Comparison of ENCODE assay signal across 17 cellular contexts in genomic region chr1:219281834-219282233, GRCh38.
DNase-seq lines count a peak whose midpoint lies in the region; ATAC-seq and TF ChIP-seq lines count a peak whose summit lies in the region.
"Had no signal": no experiment of that assay in that cellular context is flagged by ENCODE, and none has a peak within 500 bp of the region (broad histone marks: within the 10 kb centered on the region; RNA-seq: fewer than 3 reads in every experiment).

No MANE protein-coding gene starts in this region.

- H3K36me3 ChIP-seq in PC-3 (ENCODE audit: low read depth, low read length) (no peaks in the 10 kb centered on the region), spleen (no peaks in the 10 kb centered on the region), OCI-LY7 (ENCODE audit: insufficient read depth, low read length) (no peaks in the 10 kb centered on the region)

- peaks cover 38% of the 10 kb centered on the region for H3K4me1 ChIP-seq in PC-3 (ENCODE audit: insufficient read depth, low read length)
- H3K4me1 ChIP-seq in spleen, result no peaks in the 10 kb centered on the region
- no peaks in the 10 kb centered on the region for H3K4me1 ChIP-seq in OCI-LY7 (ENCODE audit: insufficient read depth, low read length, poor library complexity, severe bottlenecking)

- H3F3A ChIP-seq in PC-3 (ENCODE audit: low read length, unreplicated experiment), result peaks cover 5% of the 10 kb centered on the region

- CTCF ChIA-PET in PC-3 (lab: Charles Lee) (no interaction called here), OCI-LY7 (lab: Charles Lee; ENCODE audit: unreplicated experiment) (no interaction called here)

- H3K9ac ChIP-seq in PC-3 (ENCODE audit: low read length), result no peak overlapping the region

- H3K9me2 ChIP-seq in PC-3 (replicated peaks; ENCODE audit: low read length) (no peaks in the 10 kb centered on the region), OCI-LY7 (ENCODE audit: insufficient read depth, low read length) (no peaks in the 10 kb centered on the region)

- WGBS in spleen, 5 donors, result 86 to 92% (median 90%) methylated on average over 2 of the region's 2 CpGs

- DNase-seq in PC-3 (peak; percentile 79), iris pigment epithelial cell (ENCODE audit: low read depth) (peak; percentile 42), spleen (no peak), OCI-LY7 (ENCODE audit: low spot score) (no peak), NCI-H526 (lab: John Stamatoyannopoulos, UW) (no peak)
- DNase-seq: 8988T; C1 segment of cervical spinal cord; CD4-positive, CD25-positive, alpha-beta regulatory T cell; CD8-positive, alpha-beta T cell; DMS 273 treated with DMSO at 0.1 percent for 48 hours; DMS79; EL; GF-D8; H9 had no signal

- H3K27me3 ChIP-seq in PC-3 (ENCODE audit: low read length) (no peaks in the 10 kb centered on the region), spleen (replicated peaks in 1 of 7) (no peaks in the 10 kb centered on the region)

- no peak overlapping the region for H2AFZ ChIP-seq in PC-3 (ENCODE audit: low read length)
- H2AFZ ChIP-seq in OCI-LY7 (ENCODE audit: low read length), result no peak overlapping the region
- H2AFZ ChIP-seq: GM23338 had no signal

- H3K4me3 ChIP-seq in PC-3 (ENCODE audit: low read length) (no peak overlapping the region), spleen (no peak overlapping the region), OCI-LY7 (ENCODE audit: low read depth, low read length, poor library complexity, severe bottlenecking) (no peak overlapping the region)
- H3K4me3 ChIP-seq: GM23338 had no signal

- H4K20me1 ChIP-seq in PC-3 (ENCODE audit: low read length) (no peaks in the 10 kb centered on the region), OCI-LY7 (ENCODE audit: insufficient read depth, low read length) (no peaks in the 10 kb centered on the region)

- intact Hi-C loops in PC-3 (cut with micrococcal nuclease) (no loop called here), spleen (cut with DNase I; ENCODE audit: low total_unique reads) (no loop called here), OCI-LY7 (cut with micrococcal nuclease; ENCODE audit: unreplicated experiment) (no loop called here)

- peak; percentile 64 for ATAC-seq in PC-3
- ATAC-seq: CD8-positive, alpha-beta T cell; GM23338; HCT116 had no signal

- TF ChIP-seq CTCF in C4-2B (conservative IDR thresholded peaks at IDR 0.05) (no peak), PC-3 (conservative IDR thresholded peaks at IDR 0.05; ENCODE audit: low read depth, low read length) (no peak), spleen (IDR thresholded peaks at IDR 0.05 in 8 of 11, conservative IDR thresholded peaks at IDR 0.05 in 3 of 11) (no peak), OCI-LY7 (conservative IDR thresholded peaks at IDR 0.05; ENCODE audit: low read length) (no peak)

- BruUV-seq in PC-3 (replicated peaks; lab: Mats Ljungman, UMichigan) (no TSS peak), OCI-LY7 (replicated peaks; lab: Mats Ljungman, UMichigan) (no TSS peak)

- POLR2A ChIA-PET in PC-3 (lab: Charles Lee; ENCODE audit: unreplicated experiment), result interaction anchor here (0.6 kb wide), 1 partner anchor 25 kb away, joined by 6 read pairs; no protein-coding TSS in a partner anchor
- POLR2A ChIA-PET in OCI-LY7 (lab: Charles Lee), result interaction anchor here (0.7 kb wide), 1 partner anchor 145 kb away, joined by 6 read pairs; no protein-coding TSS in a partner anchor

- H3K4me2 ChIP-seq in PC-3 (ENCODE audit: low read length) (peak overlapping the region; percentile 32), OCI-LY7 (ENCODE audit: low read length) (no peak overlapping the region)
- H3K4me2 ChIP-seq: GM23338 had no signal

- H3K27ac ChIP-seq in C4-2B (peak overlapping the region; percentile 87; the same call in 1 of the 2 replicates), PC-3 (ENCODE audit: low read length) (peak overlapping the region; percentile 10), spleen (no peak overlapping the region), OCI-LY7 (ENCODE audit: low read depth, low read length, poor library complexity, severe bottlenecking) (no peak overlapping the region)

- no peak for TF ChIP-seq POLR2A in spleen (IDR thresholded peaks at IDR 0.05)

- H3K9me3 ChIP-seq in PC-3 (ENCODE audit: low read length) (no peaks in the 10 kb centered on the region), spleen (peaks cover 0 to 5% (median 0%) of the 10 kb centered on the region in 8 donors), OCI-LY7 (ENCODE audit: low read length) (no peaks in the 10 kb centered on the region)

- H3K79me2 ChIP-seq in PC-3 (ENCODE audit: low read length), result no peaks in the 10 kb centered on the region
- no peaks in the 10 kb centered on the region for H3K79me2 ChIP-seq in OCI-LY7 (ENCODE audit: insufficient read depth, low read depth, low read length)

Comparison
In these comparisons a context has a peak if more than half of its experiments do, and no peak if none do; other contexts are left out.
1. H3K27ac ChIP-seq: peak in C4-2B (single experiment) and PC-3 (single experiment); none in spleen (0 of 8) and OCI-LY7 (single experiment).
2. DNase-seq: peak in PC-3 (single experiment) and iris pigment epithelial cell (single experiment); none in spleen (single experiment), OCI-LY7 (single experiment) and NCI-H526 (0 of 2).